Comparison of ENCODE assay signal across 23 cellular contexts in genomic region chrX:79169484-79169883, GRCh38. TPM values are rescaled to one million over a fixed set of nuclear protein-coding genes. Genes with fewer than 3 reads are reported as not detected.
DNase-seq lines count a peak whose midpoint lies in the region; ATAC-seq and TF ChIP-seq lines count a peak whose summit lies in the region.
"Had no signal": no experiment of that assay in that cellular context is flagged by ENCODE, and none has a peak within 500 bp of the region (broad histone marks: within the 10 kb centered on the region; RNA-seq: fewer than 3 reads in every experiment).

No MANE protein-coding gene starts in this region.

- no peak for DNase-seq in activated naive CD4-positive, alpha-beta T cell treated with anti-CD3 and anti-CD28 coated beads for 36 hours
- no peak for DNase-seq in activated naive CD4-positive, alpha-beta T cell (lab: John Stamatoyannopoulos, UW)
- no peak for DNase-seq in activated CD4-positive, alpha-beta memory T cell treated with anti-CD3 and anti-CD28 coated beads, Interleukin-2, amount 10 ng/mL, durations not matched to agents 7 days and 5 days
- DNase-seq in foreskin fibroblast (peak; percentile 6 to 62), NCI-H2227 treated with DMSO at 0.1 percent for 48 hours (lab: John Stamatoyannopoulos, UW) (no peak), tibial artery (no peak)
- DNase-seq: activated CD4-positive, alpha-beta T cell treated with anti-CD3 and anti-CD28 coated beads, Interleukin-2, amount 50 U/mL, for 48 hours; activated gamma-delta T cell; colonic mucosa; COR-L47; GOT3; hippocampal formation; kidney glomerular epithelial cell; NCI-H2171 treated with DMSO at 0.1 percent for 48 hours; NCI-H774; PC-3; stimulated activated naive CD4-positive, alpha-beta T cell; upper lobe of left lung had no signal

- TF ChIP-seq CTCF in foreskin fibroblast (IDR thresholded peaks at IDR 0.05; ENCODE audit: low read depth, low read length): no peak
- no peak for TF ChIP-seq CTCF in tibial artery (IDR thresholded peaks at IDR 0.05)

- no peaks in the 10 kb centered on the region for H3K36me3 ChIP-seq in tibial artery
- H3K36me3 ChIP-seq: colonic mucosa, neutrophil, upper lobe of left lung had no signal

- peak overlapping the region; percentile 92 for H3K27ac Mint-ChIP-seq in activated naive CD4-positive, alpha-beta T cell treated with anti-CD3 and anti-CD28 coated beads for 36 hours
- peak overlapping the region; percentile 40 for H3K27ac Mint-ChIP-seq in activated CD4-positive, alpha-beta memory T cell treated with anti-CD3 and anti-CD28 coated beads, Interleukin-2, amount 10 ng/mL, durations not matched to agents 7 days and 5 days
- H3K27ac Mint-ChIP-seq: brain had no signal

- peak overlapping the region; percentile 52 for H3K4me3 Mint-ChIP-seq in activated naive CD4-positive, alpha-beta T cell treated with anti-CD3 and anti-CD28 coated beads for 36 hours
- no peak overlapping the region for H3K4me3 Mint-ChIP-seq in activated CD4-positive, alpha-beta memory T cell treated with anti-CD3 and anti-CD28 coated beads, Interleukin-2, amount 10 ng/mL, durations not matched to agents 7 days and 5 days
- H3K4me3 Mint-ChIP-seq: brain had no signal

- no peaks in the 10 kb centered on the region for H3K27me3 ChIP-seq in tibial artery
- H3K27me3 ChIP-seq: colonic mucosa, neutrophil, upper lobe of left lung had no signal

- H3K27me3 Mint-ChIP-seq in activated naive CD4-positive, alpha-beta T cell treated with anti-CD3 and anti-CD28 coated beads for 36 hours (ENCODE audit: low read depth): no peaks in the 10 kb centered on the region
- H3K27me3 Mint-ChIP-seq in activated CD4-positive, alpha-beta memory T cell treated with anti-CD3 and anti-CD28 coated beads, Interleukin-2, amount 10 ng/mL, durations not matched to agents 7 days and 5 days: no peaks in the 10 kb centered on the region
- H3K27me3 Mint-ChIP-seq: brain had no signal

- H3K9me3 Mint-ChIP-seq in activated naive CD4-positive, alpha-beta T cell treated with anti-CD3 and anti-CD28 coated beads for 36 hours: no peaks in the 10 kb centered on the region
- no peaks in the 10 kb centered on the region for H3K9me3 Mint-ChIP-seq in activated CD4-positive, alpha-beta memory T cell treated with anti-CD3 and anti-CD28 coated beads, Interleukin-2, amount 10 ng/mL, durations not matched to agents 7 days and 5 days
- H3K9me3 Mint-ChIP-seq: brain had no signal

- H3K4me3 ChIP-seq in foreskin fibroblast (ENCODE audit: low read depth in 1 of 2, low read length in 2 of 2) (no peak overlapping the region), tibial artery (no peak overlapping the region)
- H3K4me3 ChIP-seq: colonic mucosa, upper lobe of left lung had no signal

- CTCF ChIA-PET in activated naive CD4-positive, alpha-beta T cell treated with anti-CD3 and anti-CD28 coated beads for 36 hours (lab: Charles Lee): interaction anchor here (0.6 to 2.2 kb wide), 6 partner anchors 14 to 130 kb away, joined by 3 to 8 read pairs (median 3); no protein-coding TSS in a partner anchor
- CTCF ChIA-PET in activated CD4-positive, alpha-beta memory T cell treated with anti-CD3 and anti-CD28 coated beads, Interleukin-2, amount 10 ng/mL, durations not matched to agents 7 days and 5 days (lab: Charles Lee): no interaction called here

- H3K9me3 ChIP-seq in tibial artery: no peaks in the 10 kb centered on the region
- H3K9me3 ChIP-seq: colonic mucosa, neutrophil, upper lobe of left lung had no signal

- H3K27ac ChIP-seq in tibial artery: no peak overlapping the region
- H3K27ac ChIP-seq: colonic mucosa, neutrophil, upper lobe of left lung had no signal

- intact Hi-C loops in activated naive CD4-positive, alpha-beta T cell treated with anti-CD3 and anti-CD28 coated beads for 36 hours (cut with micrococcal nuclease): loop anchor here (5.0 kb wide), 1 partner anchor 842 kb away; the partner anchor contains the start of gene CYSLTR1
- intact Hi-C loops in tibial artery (cut with DNase I; ENCODE audit: low total_unique reads): no loop called here

- H3K4me1 Mint-ChIP-seq in activated naive CD4-positive, alpha-beta T cell treated with anti-CD3 and anti-CD28 coated beads for 36 hours (ENCODE audit: low read depth): peaks cover 75% of the 10 kb centered on the region
- peaks cover 85% of the 10 kb centered on the region for H3K4me1 Mint-ChIP-seq in activated CD4-positive, alpha-beta memory T cell treated with anti-CD3 and anti-CD28 coated beads, Interleukin-2, amount 10 ng/mL, durations not matched to agents 7 days and 5 days
- H3K4me1 Mint-ChIP-seq: brain had no signal

- H3K4me1 ChIP-seq in tibial artery: no peaks in the 10 kb centered on the region
- H3K4me1 ChIP-seq: colonic mucosa, upper lobe of left lung had no signal

- ATAC-seq in HG03432 (IDR thresholded peaks at IDR 0.05; ENCODE audit: unreplicated experiment) (no peak), GM19463 (IDR thresholded peaks at IDR 0.05; ENCODE audit: unreplicated experiment) (no peak)
- ATAC-seq: PC-3 had no signal

- POLR2A ChIA-PET in activated CD4-positive, alpha-beta memory T cell treated with anti-CD3 and anti-CD28 coated beads, Interleukin-2, amount 10 ng/mL, durations not matched to agents 7 days and 5 days (lab: Charles Lee): interaction anchor here (0.7 to 11.7 kb wide), 6 partner anchors 10 to 224 kb away, joined by 3 to 147 read pairs (median 4); partner anchors contain the start of gene P2RY10

- peaks cover 12% of the 10 kb centered on the region for H3K36me3 Mint-ChIP-seq in activated naive CD4-positive, alpha-beta T cell treated with anti-CD3 and anti-CD28 coated beads for 36 hours (ENCODE audit: low read depth)
- H3K36me3 Mint-ChIP-seq in activated CD4-positive, alpha-beta memory T cell treated with anti-CD3 and anti-CD28 coated beads, Interleukin-2, amount 10 ng/mL, durations not matched to agents 7 days and 5 days (ENCODE audit: low read depth): peaks cover 54% of the 10 kb centered on the region
- H3K36me3 Mint-ChIP-seq: brain had no signal

RNA-seq across cellular contexts. Expression of gene GPR174, which starts 25.0 kb away (rescaled TPM):
- total RNA-seq in activated naive CD4-positive, alpha-beta T cell treated with anti-CD3 and anti-CD28 coated beads for 36 hours: 1 to 10 TPM; 9.0 TPM
- total RNA-seq in activated CD4-positive, alpha-beta memory T cell treated with anti-CD3 and anti-CD28 coated beads, Interleukin-2, amount 10 ng/mL, durations not matched to agents 7 days and 5 days: 10 to 100 TPM; 27.0 to 29.0 TPM
- total RNA-seq: fibroblast of villous mesenchyme, PC-3 had no signal

Comparison
In these comparisons a context has a peak if more than half of its experiments do, and no peak if none do; other contexts are left out.
1. DNase-seq: peak in foreskin fibroblast (2 of 2); none in activated naive CD4-positive, alpha-beta T cell treated with anti-CD3 and anti-CD28 coated beads for 36 hours (single experiment), activated naive CD4-positive, alpha-beta T cell (0 of 4), activated CD4-positive, alpha-beta memory T cell treated with anti-CD3 and anti-CD28 coated beads, Interleukin-2, amount 10 ng/mL, durations not matched to agents 7 days and 5 days (single experiment), NCI-H2227 treated with DMSO at 0.1 percent for 48 hours (single experiment) and tibial artery (0 of 2).